27 cellular contexts compared by ENCODE assay signal in the genomic region with DNA sequence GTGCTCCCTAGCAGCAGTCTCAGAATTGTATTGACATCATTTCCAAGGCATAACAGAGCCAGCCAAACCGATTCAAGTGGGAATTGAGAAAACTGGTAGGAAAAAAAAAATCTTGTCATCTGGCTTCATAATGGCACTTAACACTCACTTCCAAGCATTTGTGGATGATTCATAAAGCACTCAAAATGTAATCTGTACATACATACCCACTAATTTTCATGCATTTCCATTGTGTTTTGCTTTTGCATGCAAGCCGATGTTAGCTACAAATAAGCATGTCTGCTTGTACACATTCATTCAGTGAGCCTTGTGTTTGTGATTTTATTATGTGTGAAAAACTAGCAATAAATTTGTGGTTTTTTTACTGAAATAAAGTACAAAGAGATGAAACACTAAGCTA. TPM values are rescaled to one million over a fixed set of nuclear protein-coding genes. Genes with fewer than 3 reads are reported as not detected.
DNase-seq lines count a peak whose midpoint lies in the region; TF ChIP-seq lines count a peak whose summit lies in the region.
"Had no signal": no experiment of that assay in that cellular context is flagged by ENCODE, and none has a peak within 500 bp of the region (broad histone marks: within the 10 kb centered on the region; RNA-seq: fewer than 3 reads in every experiment).

No MANE protein-coding gene starts in this region.

- H3K4me3 ChIP-seq in fibroblast of lung (replicated peaks in 1 of 4; ENCODE audit: control extremely low read depth in 1 of 4, insufficient read depth in 1 of 4, low read depth in 3 of 4, low read length in 4 of 4): no peak overlapping the region
- no peak overlapping the region for H3K4me3 ChIP-seq in Karpas-422 (ENCODE audit: low read length)
- H3K4me3 ChIP-seq: BLaER1, pancreas, SJSA1 had no signal

- H3K4me2 ChIP-seq in fibroblast of lung (ENCODE audit: extremely low read depth, insufficient read depth, low read length) (peak overlapping the region; percentile 40), Karpas-422 (ENCODE audit: low read depth, low read length, poor library complexity, severe bottlenecking) (no peak overlapping the region)
- H3K4me2 ChIP-seq: BLaER1 had no signal

- H3K27ac ChIP-seq in fibroblast of lung (ENCODE audit: insufficient read depth, low read length) (no peak overlapping the region), Karpas-422 (ENCODE audit: low read length) (no peak overlapping the region)
- H3K27ac ChIP-seq: BLaER1, pancreas, SJSA1 had no signal

- H3K36me3 Mint-ChIP-seq in activated naive CD4-positive, alpha-beta T cell treated with anti-CD3 and anti-CD28 coated beads, Interleukin-2, amount 10 ng/mL, durations not matched to agents 7 days and 5 days: no peaks in the 10 kb centered on the region

- H3K4me3 Mint-ChIP-seq in activated naive CD4-positive, alpha-beta T cell treated with anti-CD3 and anti-CD28 coated beads, Interleukin-2, amount 10 ng/mL, durations not matched to agents 7 days and 5 days: no peak overlapping the region
- H3K4me3 Mint-ChIP-seq: activated B cell treated with CpG ODN at 0.5 μM for 24 hours; activated CD4-positive, alpha-beta T cell treated with anti-CD3 and anti-CD28 coated beads, Interleukin-2, amount 10 ng/mL, durations not matched to agents 7 days and 5 days; activated naive CD8-positive, alpha-beta T cell treated with anti-CD3 and anti-CD28 coated beads, Interleukin-2, amount 10 ng/mL, durations not matched to agents 7 days and 5 days; activated T-cell treated with anti-CD3 and anti-CD28 coated beads, Interleukin-2, amount 50 U/mL, for 24 hours; nephron; T-helper 1 cell treated with Interleukin-12 subunit alpha and Interleukin-12 subunit beta and Interleukin-4 antibody, amounts not matched to agents 30 μg/mL and 1 μg/mL, for 36 hours had no signal

- H4K20me1 ChIP-seq in fibroblast of lung (ENCODE audit: control insufficient read depth, extremely low read depth, insufficient read depth, low read length): no peaks in the 10 kb centered on the region
- H4K20me1 ChIP-seq in Karpas-422 (ENCODE audit: insufficient read depth, low read depth, low read length): no peaks in the 10 kb centered on the region
- H4K20me1 ChIP-seq: BLaER1 had no signal

- peak overlapping the region; percentile 36 for H2AFZ ChIP-seq in fibroblast of lung (ENCODE audit: low read length)
- no peak overlapping the region for H2AFZ ChIP-seq in Karpas-422 (ENCODE audit: low read length)

- H3K9me3 Mint-ChIP-seq in activated naive CD4-positive, alpha-beta T cell treated with anti-CD3 and anti-CD28 coated beads, Interleukin-2, amount 10 ng/mL, durations not matched to agents 7 days and 5 days: no peaks in the 10 kb centered on the region
- H3K9me3 Mint-ChIP-seq: activated B cell treated with CpG ODN at 0.5 μM for 24 hours; activated CD4-positive, alpha-beta T cell treated with anti-CD3 and anti-CD28 coated beads, Interleukin-2, amount 10 ng/mL, durations not matched to agents 7 days and 5 days; activated naive CD8-positive, alpha-beta T cell treated with anti-CD3 and anti-CD28 coated beads, Interleukin-2, amount 10 ng/mL, durations not matched to agents 7 days and 5 days; activated T-cell treated with anti-CD3 and anti-CD28 coated beads, Interleukin-2, amount 50 U/mL, for 24 hours; nephron; T-helper 1 cell treated with Interleukin-12 subunit alpha and Interleukin-12 subunit beta and Interleukin-4 antibody, amounts not matched to agents 30 μg/mL and 1 μg/mL, for 36 hours had no signal

- no peaks in the 10 kb centered on the region for H3K79me2 ChIP-seq in fibroblast of lung (ENCODE audit: control insufficient read depth, insufficient read depth, low read length)
- H3K79me2 ChIP-seq in Karpas-422 (ENCODE audit: low read length): no peaks in the 10 kb centered on the region

- H3K4me1 ChIP-seq in fibroblast of lung (ENCODE audit: control insufficient read depth, extremely low read depth, insufficient read depth, low read length): no peaks in the 10 kb centered on the region
- H3K4me1 ChIP-seq in Karpas-422 (ENCODE audit: low read length): no peaks in the 10 kb centered on the region
- H3K4me1 ChIP-seq: BLaER1, pancreas, SJSA1 had no signal

- H3K36me3 ChIP-seq in fibroblast of lung (ENCODE audit: control insufficient read depth, insufficient read depth, low read length): no peaks in the 10 kb centered on the region
- H3K36me3 ChIP-seq in Karpas-422 (ENCODE audit: insufficient read depth, low read length): no peaks in the 10 kb centered on the region
- H3K36me3 ChIP-seq: BLaER1, pancreas, SJSA1 had no signal

- H3K4me1 Mint-ChIP-seq in activated naive CD4-positive, alpha-beta T cell treated with anti-CD3 and anti-CD28 coated beads, Interleukin-2, amount 10 ng/mL, durations not matched to agents 7 days and 5 days: peaks cover 10% of the 10 kb centered on the region
- H3K4me1 Mint-ChIP-seq: activated B cell treated with CpG ODN at 0.5 μM for 24 hours, nephron had no signal

- H3K9ac ChIP-seq in fibroblast of lung (ENCODE audit: insufficient read depth, low read length) (no peak overlapping the region), Karpas-422 (ENCODE audit: low read length) (no peak overlapping the region)
- H3K9ac ChIP-seq: BLaER1 had no signal

- no peak for TF ChIP-seq CTCF in fibroblast of lung (conservative IDR thresholded peaks at IDR 0.05 in 1 of 2, IDR thresholded peaks at IDR 0.05 in 1 of 2; ENCODE audit: low read depth in 1 of 2, low read length in 2 of 2)

- H3K27me3 Mint-ChIP-seq in activated naive CD4-positive, alpha-beta T cell treated with anti-CD3 and anti-CD28 coated beads, Interleukin-2, amount 10 ng/mL, durations not matched to agents 7 days and 5 days: no peaks in the 10 kb centered on the region
- H3K27me3 Mint-ChIP-seq: activated B cell treated with CpG ODN at 0.5 μM for 24 hours; activated CD4-positive, alpha-beta T cell treated with anti-CD3 and anti-CD28 coated beads, Interleukin-2, amount 10 ng/mL, durations not matched to agents 7 days and 5 days; activated naive CD8-positive, alpha-beta T cell treated with anti-CD3 and anti-CD28 coated beads, Interleukin-2, amount 10 ng/mL, durations not matched to agents 7 days and 5 days; activated T-cell treated with anti-CD3 and anti-CD28 coated beads, Interleukin-2, amount 50 U/mL, for 24 hours had no signal

- no peaks in the 10 kb centered on the region for H3K9me2 ChIP-seq in Karpas-422 (replicated peaks; ENCODE audit: insufficient read depth, low read length)

- CTCF ChIA-PET in activated naive CD4-positive, alpha-beta T cell treated with anti-CD3 and anti-CD28 coated beads, Interleukin-2, amount 10 ng/mL, durations not matched to agents 7 days and 5 days (lab: Charles Lee): no interaction called here

- no peak overlapping the region for H3K27ac Mint-ChIP-seq in activated naive CD4-positive, alpha-beta T cell treated with anti-CD3 and anti-CD28 coated beads, Interleukin-2, amount 10 ng/mL, durations not matched to agents 7 days and 5 days
- H3K27ac Mint-ChIP-seq: activated B cell treated with CpG ODN at 0.5 μM for 24 hours; activated CD4-positive, alpha-beta T cell treated with anti-CD3 and anti-CD28 coated beads, Interleukin-2, amount 10 ng/mL, durations not matched to agents 7 days and 5 days; activated naive CD8-positive, alpha-beta T cell treated with anti-CD3 and anti-CD28 coated beads, Interleukin-2, amount 10 ng/mL, durations not matched to agents 7 days and 5 days; activated T-cell treated with anti-CD3 and anti-CD28 coated beads, Interleukin-2, amount 50 U/mL, for 24 hours; nephron; T-helper 1 cell treated with Interleukin-12 subunit alpha and Interleukin-12 subunit beta and Interleukin-4 antibody, amounts not matched to agents 30 μg/mL and 1 μg/mL, for 36 hours had no signal

- H3K9me3 ChIP-seq in fibroblast of lung (ENCODE audit: control insufficient read depth, insufficient read depth, low read depth, low read length): no peaks in the 10 kb centered on the region
- H3K9me3 ChIP-seq in Karpas-422 (ENCODE audit: low read length): no peaks in the 10 kb centered on the region
- H3K9me3 ChIP-seq: BLaER1, pancreas, SJSA1 had no signal

- no peaks in the 10 kb centered on the region for H3K27me3 ChIP-seq in fibroblast of lung (ENCODE audit: control insufficient read depth, insufficient read depth, low read length)
- H3K27me3 ChIP-seq in Karpas-422 (ENCODE audit: low read length): no peaks in the 10 kb centered on the region
- H3K27me3 ChIP-seq: BLaER1, pancreas, SJSA1 had no signal

- DNase-seq in DMS79 treated with DMSO at 0.1 percent for 48 hours (lab: John Stamatoyannopoulos, UW) (peak; percentile 45), NCI-H1105 (lab: John Stamatoyannopoulos, UW) (peak; percentile 83), NCI-H2171 treated with DMSO at 0.1 percent for 48 hours (lab: John Stamatoyannopoulos, UW) (peak; percentile 38), fibroblast of lung (ENCODE audit: low read depth in 2 of 2) (peak; percentile 2 to 12), Karpas-422 (no peak), NCI-H1930 (lab: John Stamatoyannopoulos, UW) (no peak)
- DNase-seq in activated naive CD4-positive, alpha-beta T cell treated with anti-CD3 and anti-CD28 coated beads, Interleukin-2, amount 10 ng/mL, durations not matched to agents 7 days and 5 days: no peak
- DNase-seq: activated B cell treated with CpG ODN at 0.5 μM for 24 hours; activated CD4-positive, alpha-beta T cell treated with anti-CD3 and anti-CD28 coated beads, Interleukin-2, amount 10 ng/mL, durations not matched to agents 7 days and 5 days; activated gamma-delta T cell; activated naive CD8-positive, alpha-beta T cell treated with anti-CD3 and anti-CD28 coated beads, Interleukin-2, amount 10 ng/mL, durations not matched to agents 7 days and 5 days; activated T-cell treated with anti-CD3 and anti-CD28 coated beads, Interleukin-2, amount 50 U/mL, for 24 hours; aorta; effector CD4-positive, alpha-beta T cell; left colon; mammary epithelial cell; MV-4-11; NCI-H82; pancreas; RPMI8226; stimulated activated CD4-positive, alpha-beta T cell treated with anti-CD3 and anti-CD28 coated beads, Interleukin-15, amount 100 ng/mL, for 24 hours; stimulated activated CD4-positive, alpha-beta T cell treated with anti-CD3 and anti-CD28 coated beads, Interleukin-4, amount 100 ng/mL, for 4 hours; trophoblast cell had no signal

RNA-seq across cellular contexts. Expression of a gene that starts 18.6 kb away (rescaled TPM):
- 43.1 and 56.5 TPM in 2 replicates for total RNA-seq in fibroblast of lung
- polyA plus RNA-seq in fibroblast of lung: 11.3 and 13.0 TPM in 2 replicates
- polyA plus RNA-seq in fibroblast of lung (2012): 5.2 and 6.9 TPM in 2 replicates
- 4.1 and 6.9 TPM in 2 replicates for polyA minus RNA-seq in fibroblast of lung (ENCODE audit: low replicate concordance)
- total RNA-seq in Karpas-422 (2014; rRNA removed; shearing (Covaris generic); ENCODE audit: low replicate concordance): 0.14 and 0.75 TPM in 2 replicates

Comparison
In these comparisons a context has a peak if more than half of its experiments do, and no peak if none do; other contexts are left out.
1. DNase-seq: peak in DMS79 treated with DMSO at 0.1 percent for 48 hours (single experiment), NCI-H1105 (single experiment), NCI-H2171 treated with DMSO at 0.1 percent for 48 hours (single experiment) and fibroblast of lung (2 of 2); none in Karpas-422 (single experiment), activated naive CD4-positive, alpha-beta T cell treated with anti-CD3 and anti-CD28 coated beads, Interleukin-2, amount 10 ng/mL, durations not matched to agents 7 days and 5 days (single experiment) and NCI-H1930 (0 of 2).
2. RNA of a gene that starts 18.6 kb away (total RNA-seq): 43.1 to 56.5 TPM in fibroblast of lung; 0.14 to 0.75 TPM in Karpas-422; every median in the first group is over 10 times any median in the second.